Comparison of ENCODE assay signal across 16 cellular contexts in genomic region chr4:3645711-3646221, GRCh38.
DNase-seq lines count a peak whose midpoint lies in the region; ATAC-seq, FAIRE-seq and TF ChIP-seq lines count a peak whose summit lies in the region.
"Had no signal": no experiment of that assay in that cellular context is flagged by ENCODE, and none has a peak within 500 bp of the region (broad histone marks: within the 10 kb centered on the region; RNA-seq: fewer than 3 reads in every experiment).

No MANE protein-coding gene starts in this region.

- POLR2A ChIA-PET in H1 (lab: Charles Lee; ENCODE audit: partially characterized antibody), result no interaction called here

- peak overlapping the region; percentile 57; the same call in 1 of the 2 replicates for H4K8ac ChIP-seq in H1 (ENCODE audit: extremely low read depth, insufficient read depth, low read length)

- DNase-seq in Right ventricle myocardium inferior (ENCODE audit: missing footprints) (peak; percentile 58), cardiac septum (ENCODE audit: low spot score) (no peak), H1 (ENCODE audit: low read depth in 1 of 2, low spot score in 2 of 2) (no peak), skeletal muscle cell (ENCODE audit: low read depth) (peak; percentile 5), cortex of kidney (lab: John Stamatoyannopoulos, UW) (no peak), activated T-cell treated with anti-CD3 and anti-CD28 coated beads for 4 hours (no peak), adrenal gland (no peak)
- DNase-seq: Caco-2, HCEC 1CT, KG1, NCI-H1092 treated with DMSO at 0.1 percent for 48 hours, NCI-H1694, NCI-H2107 had no signal

- no peak overlapping the region for H2AFZ ChIP-seq in H1 (ENCODE audit: low read length)

- H4K20me1 ChIP-seq in H1 (replicated peaks in 1 of 2; ENCODE audit: control insufficient read depth in 1 of 2, insufficient read depth in 2 of 2, low read length in 2 of 2), result peaks cover 0 to 3% of the 10 kb centered on the region in 2 experiments

- H2AK5ac ChIP-seq in H1 (ENCODE audit: low read depth, low read length), result no peak overlapping the region

- no peak overlapping the region for H2BK12ac ChIP-seq in H1 (ENCODE audit: low read depth, low read length)

- no peak overlapping the region for H2BK5ac ChIP-seq in H1 (ENCODE audit: low read depth, low read length)

- H4K5ac ChIP-seq in H1 (ENCODE audit: insufficient read length, low read depth, low read length), result no peak overlapping the region

- H3K18ac ChIP-seq in H1 (ENCODE audit: extremely low read depth, low read length), result no peak overlapping the region

- no peaks in the 10 kb centered on the region for H3K36me3 ChIP-seq in H1 (ENCODE audit: control insufficient read depth in 2 of 4, insufficient read depth in 4 of 4, low read length in 3 of 4)
- no peaks in the 10 kb centered on the region for H3K36me3 ChIP-seq in adrenal gland (replicated peaks in 1 of 2)
- H3K36me3 ChIP-seq: MG63 had no signal

- no peak for TF ChIP-seq RAD21 in H1 (IDR thresholded peaks at IDR 0.05 in 1 of 2, conservative IDR thresholded peaks at IDR 0.05 in 1 of 2; ENCODE audit: low read depth in 2 of 2, low read length in 2 of 2)

- no peak overlapping the region for H3K23ac ChIP-seq in H1 (ENCODE audit: insufficient read length)

- no peak overlapping the region for H3K4ac ChIP-seq in H1 (replicated peaks; ENCODE audit: insufficient read length, low read depth, low read length)

- no peak overlapping the region for H4K91ac ChIP-seq in H1 (replicated peaks; ENCODE audit: insufficient read length, low read length)

- H3K4me1 ChIP-seq in H1 (replicated peaks in 1 of 4; ENCODE audit: control insufficient read depth in 3 of 4, insufficient read depth in 4 of 4, low read length in 3 of 4) (peaks cover 0 to 5% (median 0%) of the 10 kb centered on the region in 4 experiments; a peak in 1 of 7 replicates), adrenal gland (replicated peaks in 1 of 2) (no peaks in the 10 kb centered on the region)
- H3K4me1 ChIP-seq: Caco-2 had no signal

- H2BK15ac ChIP-seq in H1 (ENCODE audit: low read length), result no peak overlapping the region

- H3K79me1 ChIP-seq in H1 (ENCODE audit: low read depth, low read length), result no peaks in the 10 kb centered on the region

- TF ChIP-seq CTCF in H1 (IDR thresholded peaks at IDR 0.05; ENCODE audit: control extremely low read depth in 1 of 3, insufficient read depth in 1 of 3, low read depth in 1 of 3, low read length in 3 of 3) (no peak), adrenal gland (IDR thresholded peaks at IDR 0.05) (no peak)

- no peaks in the 10 kb centered on the region for H3K79me2 ChIP-seq in H1 (ENCODE audit: control insufficient read depth in 1 of 2, insufficient read depth in 2 of 2, low read length in 2 of 2)

- TF ChIP-seq POLR2A in H1 (IDR thresholded peaks at IDR 0.05; ENCODE audit: control extremely low read depth in 1 of 2, low read depth in 2 of 2, low read length in 2 of 2) (no peak), adrenal gland (IDR thresholded peaks at IDR 0.05) (no peak)

- WGBS in H1 (ENCODE audit: extremely low coverage in 1 of 2, insufficient coverage in 1 of 2, insufficient read length in 1 of 2, insufficient replicate concordance in 2 of 2, low coverage in 1 of 2, low lambda C conversion rate in 2 of 2, missing lambda C conversion rate in 1 of 2), 2 experiments, result 90% methylated on average over 16 of the region's 16 CpGs; no CpG with 5 or more reads in 1 of the 2 experiments
- WGBS in adrenal gland, 4 donors, result 61 to 70% (median 68%) methylated on average over 5 to 16 of the region's 16 CpGs

- H3K27me3 ChIP-seq in H1 (replicated peaks in 1 of 4; ENCODE audit: control insufficient read depth in 3 of 4, extremely low read depth in 1 of 4, insufficient read depth in 3 of 4, low read length in 3 of 4) (0 out of 7 replicates have a peak, but pooled peaks cover 0 to 4% (median under 1%) of the 10 kb centered on the region in 4 experiments), adrenal gland (peaks cover 6% of the 10 kb centered on the region)
- H3K27me3 ChIP-seq: MG63 had no signal

- no peak overlapping the region for H3K56ac ChIP-seq in H1 (replicated peaks; ENCODE audit: insufficient read length, low read depth, low read length)

- H3K27ac ChIP-seq in H1 (ENCODE audit: low read depth, low read length) (no peak overlapping the region), adrenal gland (no peak overlapping the region)
- H3K27ac ChIP-seq: 22Rv1 had no signal

- CTCF ChIA-PET in H1 (lab: Charles Lee; ENCODE audit: partially characterized antibody), result interaction anchor here (0.6 kb wide), 1 partner anchor 10 kb away, joined by 4 read pairs; no protein-coding TSS in a partner anchor

- no peak overlapping the region for H3K4me2 ChIP-seq in H1 (ENCODE audit: insufficient read depth in 1 of 2, low read depth in 2 of 2, low read length in 2 of 2)

- intact Hi-C loops in Right ventricle myocardium inferior (cut with DNase I) (no loop called here), cardiac septum (cut with DNase I) (no loop called here), adrenal gland (cut with DNase I) (no loop called here)

- no peak overlapping the region for H2BK20ac ChIP-seq in H1 (ENCODE audit: low read length)

- TF ChIP-seq EP300 in H1 (IDR thresholded peaks at IDR 0.05; ENCODE audit: borderline replicate concordance in 1 of 2, low read depth in 2 of 2, low read length in 2 of 2), result no peak

- no peak overlapping the region for H3K4me3 ChIP-seq in H1 (ENCODE audit: extremely low read depth in 1 of 4, insufficient read depth in 2 of 4, low read depth in 3 of 4, low read length in 4 of 4)
- no peak overlapping the region for H3K4me3 ChIP-seq in skeletal muscle cell (ENCODE audit: low read depth, low read length)
- no peak overlapping the region for H3K4me3 ChIP-seq in adrenal gland
- H3K4me3 ChIP-seq: MG63 had no signal

- no peak overlapping the region for H2BK120ac ChIP-seq in H1 (replicated peaks; ENCODE audit: low read depth, low read length)

- no peak for ATAC-seq in Right ventricle myocardium inferior
- ATAC-seq in HG02840 (IDR thresholded peaks at IDR 0.05; ENCODE audit: low FRiP score, unreplicated experiment), result no peak

- H3K9me3 ChIP-seq in H1 (ENCODE audit: insufficient read depth in 2 of 2, low read depth in 1 of 2, low read length in 1 of 2), result no peaks in the 10 kb centered on the region
- H3K9me3 ChIP-seq in adrenal gland (replicated peaks in 1 of 3), result no peaks in the 10 kb centered on the region
- H3K9me3 ChIP-seq: Caco-2, MG63 had no signal

- H3K23me2 ChIP-seq in H1 (ENCODE audit: low read depth, low read length), result no peaks in the 10 kb centered on the region

- no peak overlapping the region for H3K9ac ChIP-seq in H1 (replicated peaks in 1 of 4; ENCODE audit: extremely low read depth in 1 of 4, low read depth in 3 of 4, low read length in 3 of 4)

- no peak overlapping the region for H3K14ac ChIP-seq in H1 (ENCODE audit: insufficient read length)

- FAIRE-seq in H1 (lab: Jason Lieb, UNC), result no peak

TF ChIP-seq in H1, 55 proteins besides CTCF, POLR2A, EP300 and RAD21 (continues in another document):
- TF ChIP-seq NANOG (IDR thresholded peaks at IDR 0.05; ENCODE audit: insufficient read depth, low read depth, low read length, poor library complexity, severe bottlenecking), result no peak
- no peak for TF ChIP-seq ASH2L (IDR thresholded peaks at IDR 0.05; ENCODE audit: low read length)
- no peak for TF ChIP-seq KDM1A (IDR thresholded peaks at IDR 0.05; ENCODE audit: borderline replicate concordance, low read length)

Comparison
In these comparisons a context has a peak if more than half of its experiments do, and no peak if none do; other contexts are left out.
1. DNase-seq: peak in Right ventricle myocardium inferior (single experiment) and skeletal muscle cell (single experiment); none in cardiac septum (single experiment), H1 (0 of 2), cortex of kidney (single experiment), activated T-cell treated with anti-CD3 and anti-CD28 coated beads for 4 hours (single experiment) and adrenal gland (0 of 7).